Comparison of ENCODE assay signal across 18 cellular contexts in genomic region chr10:85638797-85639196, GRCh38.
"Had no signal": no experiment of that assay in that cellular context is flagged by ENCODE, and none has a peak within 500 bp of the region (broad histone marks: within the 10 kb centered on the region; RNA-seq: fewer than 3 reads in every experiment).

No MANE protein-coding gene starts in this region.

- DNase-seq: activated CD4-positive, alpha-beta T cell treated with anti-CD3 and anti-CD28 coated beads for 36 hours; activated CD4-positive, alpha-beta T cell treated with anti-CD3 and anti-CD28 coated beads, Interleukin-2, amount 50 U/mL, for 48 hours; activated gamma-delta T cell treated with Interleukin-2 at 50 U/mL for 16 hours; activated T-cell treated with anti-CD3 and anti-CD28 coated beads for 4 hours; adrenal gland; effector CD8-positive, alpha-beta T cell; heart right ventricle; mesendoderm; naive thymus-derived CD4-positive, alpha-beta T cell; psoas muscle; right cardiac atrium; stimulated activated CD4-positive, alpha-beta T cell treated with anti-CD3 and anti-CD28 coated beads, Interleukin-2, amount 100 ng/mL, for 24 hours; stimulated activated naive CD8-positive, alpha-beta T cell treated with anti-CD3 and anti-CD28 coated beads, Interleukin-15, Interleukin-2, amounts not matched to agents 100 U/mL and 50 U/mL, for 24 hours had no signal

- H3K36me3 ChIP-seq: adrenal gland, gastroesophageal sphincter, heart right ventricle, tibial nerve had no signal

- ATAC-seq: activated CD4-positive, alpha-beta T cell treated with anti-CD3 and anti-CD28 coated beads for 36 hours; activated naive CD4-positive, alpha-beta T cell treated with anti-CD3 and anti-CD28 coated beads, Interleukin-2, amount 50 U/mL, for 72 hours; esophagus mucosa; gastroesophageal sphincter; heart right ventricle; naive thymus-derived CD4-positive, alpha-beta T cell; psoas muscle; right cardiac atrium; stimulated activated naive CD8-positive, alpha-beta T cell treated with anti-CD3 and anti-CD28 coated beads, Interleukin-15, Interleukin-2, amounts not matched to agents 100 U/mL and 50 U/mL, for 24 hours; WTC11 had no signal

- H3K27me3 ChIP-seq: adrenal gland, gastroesophageal sphincter, heart right ventricle, tibial nerve had no signal

- H3K4me3 ChIP-seq: adrenal gland, gastroesophageal sphincter, heart right ventricle, psoas muscle, tibial nerve had no signal

- H3K9me3 ChIP-seq: adrenal gland, gastroesophageal sphincter, heart right ventricle, psoas muscle, tibial nerve had no signal

- H3K27ac ChIP-seq: adrenal gland, gastroesophageal sphincter, heart right ventricle, psoas muscle, tibial nerve had no signal

- H3K4me1 ChIP-seq: gastroesophageal sphincter, psoas muscle had no signal
